ENCODE assay signal across 35 cellular contexts in the genomic region with DNA sequence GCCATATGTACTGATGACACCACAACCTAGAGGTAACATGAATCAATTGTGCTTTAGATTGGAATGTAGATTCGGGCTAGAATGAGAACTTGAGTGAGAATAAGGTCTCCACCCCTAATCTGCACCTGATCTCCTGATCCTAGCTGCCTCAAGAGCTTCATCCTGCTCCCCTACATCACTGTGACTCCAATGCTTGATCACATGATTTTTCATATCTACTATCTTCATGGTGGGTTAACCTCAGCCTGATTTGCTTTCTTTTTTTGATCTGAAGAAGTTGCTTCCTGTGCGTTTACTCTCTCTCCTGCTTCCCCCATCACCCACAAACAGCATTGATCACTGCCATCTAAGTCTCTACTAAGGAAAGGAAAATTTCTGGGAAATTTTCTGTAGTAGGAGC.
"Had no signal": no experiment of that assay in that cellular context is flagged by ENCODE, and none has a peak within 500 bp of the region (broad histone marks: within the 10 kb centered on the region; RNA-seq: fewer than 3 reads in every experiment).

No MANE protein-coding gene starts in this region.

- H3K9me3 ChIP-seq: MG63 had no signal

- H3K27me3 ChIP-seq: MG63 had no signal

- H3K36me3 ChIP-seq: MG63 had no signal

- H3K4me3 ChIP-seq: MG63 had no signal

- DNase-seq: Karpas-422, Kasumi-1, MG63, MM.1S, MV-4-11, NCI-H1048, NCI-H1092, NCI-H1092 treated with DMSO at 0.1 percent for 48 hours, NCI-H1105, NCI-H1105 treated with DMSO at 0.1 percent for 48 hours, NCI-H1417, NCI-H1417 treated with DMSO at 0.1 percent for 48 hours, NCI-H1436, NCI-H1436 treated with DMSO at 0.1 percent for 48 hours, NCI-H146, NCI-H1694, NCI-H1694 treated with DMSO at 0.1 percent for 48 hours, NCI-H187, NCI-H187 treated with DMSO at 0.1 percent for 48 hours, NCI-H1930, NCI-H2029, NCI-H2029 treated with DMSO at 0.1 percent for 48 hours, NCI-H2081, NCI-H2081 treated with DMSO at 0.1 percent for 48 hours, NCI-H2107, NCI-H2171, NCI-H2171 treated with DMSO at 0.1 percent for 48 hours, NCI-H2227 treated with DMSO at 0.1 percent for 48 hours, NCI-H226, NCI-H345, NCI-H446, NCI-H446 treated with DMSO at 0.1 percent for 48 hours, NCI-H510A, NCI-H510A treated with DMSO at 0.1 percent for 48 hours, NCI-H524 had no signal
